Comparison of ENCODE assay signal across 8 cellular contexts in genomic region chr7:4681218-4681851, GRCh38. TPM values are rescaled to one million over a fixed set of nuclear protein-coding genes. Genes with fewer than 3 reads are reported as not detected.
DNase-seq lines count a peak whose midpoint lies in the region; ATAC-seq and TF ChIP-seq lines count a peak whose summit lies in the region.

No MANE protein-coding gene starts in this region.

- H3K27ac ChIP-seq in lower lobe of right lung: peak overlapping the region; percentile 77
- peak overlapping the region; percentile 71 to 83 (median 76) for H3K27ac ChIP-seq in transverse colon

- H3K4me3 Mint-ChIP-seq in activated CD4-positive, alpha-beta T cell treated with anti-CD3 and anti-CD28 coated beads for 36 hours: peak overlapping the region; percentile 78
- H3K4me3 Mint-ChIP-seq in activated naive CD4-positive, alpha-beta T cell treated with anti-CD3 and anti-CD28 coated beads for 36 hours: peak overlapping the region; percentile 75

- TF ChIP-seq CTCF in lower lobe of right lung (IDR thresholded peaks at IDR 0.05) (no peak), transverse colon (IDR thresholded peaks at IDR 0.05) (no peak)

- H3K36me3 ChIP-seq in lower lobe of right lung (no peaks in the 10 kb centered on the region), transverse colon (no peaks in the 10 kb centered on the region)

- TF ChIP-seq EP300 in transverse colon (IDR thresholded peaks at IDR 0.05; ENCODE audit: low read depth): no peak

- in situ Hi-C loops in transverse colon (cut with MboI; ENCODE audit: low pct_ligation_motif_present in 1 of 4, low pct_unique_long_range_greater_than_20kb in 1 of 4, low sequenced_read_pairs in 3 of 4): loop anchor here in 1 of 4 donors (10.0 kb wide), 2 partner anchors 47 to 63 kb away; no protein-coding TSS in a partner anchor

- intact Hi-C loops in activated CD4-positive, alpha-beta T cell treated with anti-CD3 and anti-CD28 coated beads for 36 hours (cut with DNase I, micrococcal nuclease): no loop called here
- intact Hi-C loops in activated naive CD4-positive, alpha-beta T cell treated with anti-CD3 and anti-CD28 coated beads for 36 hours (cut with micrococcal nuclease): loop anchor here (5.0 kb wide), 2 partner anchors 201 to 366 kb away; partner anchors contain the start of genes RADIL and RBAK
- intact Hi-C loops in lower lobe of right lung (cut with DNase I): no loop called here
- intact Hi-C loops in transverse colon (cut with DNase I; ENCODE audit: low total_unique reads): loop anchor here (5.0 kb wide), 1 partner anchor 66 kb away; no protein-coding TSS in a partner anchor

- H3K27me3 Mint-ChIP-seq in activated CD4-positive, alpha-beta T cell treated with anti-CD3 and anti-CD28 coated beads for 36 hours: no peaks in the 10 kb centered on the region
- no peaks in the 10 kb centered on the region for H3K27me3 Mint-ChIP-seq in activated naive CD4-positive, alpha-beta T cell treated with anti-CD3 and anti-CD28 coated beads for 36 hours (ENCODE audit: low read depth)

- peaks cover 11% of the 10 kb centered on the region for H3K36me3 Mint-ChIP-seq in activated CD4-positive, alpha-beta T cell treated with anti-CD3 and anti-CD28 coated beads for 36 hours (ENCODE audit: low read depth)
- peaks cover 11% of the 10 kb centered on the region for H3K36me3 Mint-ChIP-seq in activated naive CD4-positive, alpha-beta T cell treated with anti-CD3 and anti-CD28 coated beads for 36 hours (ENCODE audit: low read depth)

- POLR2A ChIA-PET in activated CD4-positive, alpha-beta T cell treated with anti-CD3 and anti-CD28 coated beads for 36 hours (lab: Charles Lee): interaction anchor here (2.2 kb wide), 1 partner anchor 40 kb away, joined by 16 read pairs; no protein-coding TSS in a partner anchor

- ATAC-seq in activated CD4-positive, alpha-beta T cell treated with anti-CD3 and anti-CD28 coated beads for 36 hours: peak; percentile 6
- ATAC-seq in lower lobe of right lung (no peak), GM21526 (IDR thresholded peaks at IDR 0.05; ENCODE audit: low FRiP score, unreplicated experiment) (no peak)

- TF ChIP-seq POLR2A in transverse colon (IDR thresholded peaks at IDR 0.05): no peak

- H3K9me3 ChIP-seq in lower lobe of right lung (no peaks in the 10 kb centered on the region), transverse colon (no peaks in the 10 kb centered on the region)

- H3K27me3 ChIP-seq in lower lobe of right lung (ENCODE audit: low read depth) (no peaks in the 10 kb centered on the region), transverse colon (no peaks in the 10 kb centered on the region)

- CTCF ChIA-PET in activated CD4-positive, alpha-beta T cell treated with anti-CD3 and anti-CD28 coated beads for 36 hours (lab: Charles Lee): interaction anchor here (0.7 to 1.0 kb wide), 3 partner anchors 40 to 1045 kb away, joined by 3 to 4 read pairs (median 3); no protein-coding TSS in a partner anchor
- CTCF ChIA-PET in activated naive CD4-positive, alpha-beta T cell treated with anti-CD3 and anti-CD28 coated beads for 36 hours (lab: Charles Lee): interaction anchor here (2.0 kb wide), 1 partner anchor 40 kb away, joined by 15 read pairs; no protein-coding TSS in a partner anchor

- H3K9me3 Mint-ChIP-seq in activated CD4-positive, alpha-beta T cell treated with anti-CD3 and anti-CD28 coated beads for 36 hours (ENCODE audit: low read depth): no peaks in the 10 kb centered on the region
- H3K9me3 Mint-ChIP-seq in activated naive CD4-positive, alpha-beta T cell treated with anti-CD3 and anti-CD28 coated beads for 36 hours: no peaks in the 10 kb centered on the region

- peak overlapping the region; percentile 89 for H3K27ac Mint-ChIP-seq in activated CD4-positive, alpha-beta T cell treated with anti-CD3 and anti-CD28 coated beads for 36 hours
- H3K27ac Mint-ChIP-seq in activated naive CD4-positive, alpha-beta T cell treated with anti-CD3 and anti-CD28 coated beads for 36 hours: peak overlapping the region; percentile 70

- peaks cover 24% of the 10 kb centered on the region for H3K4me1 Mint-ChIP-seq in activated CD4-positive, alpha-beta T cell treated with anti-CD3 and anti-CD28 coated beads for 36 hours
- H3K4me1 Mint-ChIP-seq in activated naive CD4-positive, alpha-beta T cell treated with anti-CD3 and anti-CD28 coated beads for 36 hours (ENCODE audit: low read depth): peaks cover 23% of the 10 kb centered on the region

- DNase-seq in activated CD4-positive, alpha-beta T cell treated with anti-CD3 and anti-CD28 coated beads for 36 hours: peak; percentile 50
- DNase-seq in activated CD4-positive, alpha-beta T cell treated with anti-CD3 and anti-CD28 coated beads for 1 hour: no peak
- DNase-seq in activated naive CD4-positive, alpha-beta T cell treated with anti-CD3 and anti-CD28 coated beads for 36 hours: peak; percentile 23
- DNase-seq in lower lobe of right lung: no peak
- no peak for DNase-seq in transverse colon
- no peak for DNase-seq in AML-193 (lab: John Stamatoyannopoulos, UW)
- DNase-seq in SIG-M5 treated with dmso at 0.1 percent for 504 hours (lab: John Stamatoyannopoulos, UW; ENCODE audit: unreplicated experiment): no peak

- H3K4me1 ChIP-seq in lower lobe of right lung (peaks cover 28% of the 10 kb centered on the region), transverse colon (peaks cover 11 to 30% (median 20%) of the 10 kb centered on the region in 4 donors)

- 73 to 77% methylated on average over 6 of the region's 6 CpGs for WGBS in transverse colon (ENCODE audit: low coverage in 1 of 2), 2 donors

- H3K4me3 ChIP-seq in lower lobe of right lung: peak overlapping the region; percentile 60
- H3K4me3 ChIP-seq in transverse colon: peak overlapping the region; percentile 44 to 50 (median 44)

RNA-seq across cellular contexts. Expression of gene FOXK1, which starts 0.8 kb away (rescaled TPM):
- total RNA-seq in activated CD4-positive, alpha-beta T cell treated with anti-CD3 and anti-CD28 coated beads for 36 hours: 10 to 100 TPM; 30.0 to 33.9 TPM
- total RNA-seq in activated naive CD4-positive, alpha-beta T cell treated with anti-CD3 and anti-CD28 coated beads for 36 hours: 10 to 100 TPM; 35.0 to 35.4 TPM
- 28.8 TPM for total RNA-seq in lower lobe of right lung
- total RNA-seq in transverse colon: 10 to 100 TPM; 28.0 to 59.9 (median 34.2) TPM

Comparison
In these comparisons a context has a peak if more than half of its experiments do, and no peak if none do; other contexts are left out.
1. DNase-seq: peak in activated CD4-positive, alpha-beta T cell treated with anti-CD3 and anti-CD28 coated beads for 36 hours (single experiment) and activated naive CD4-positive, alpha-beta T cell treated with anti-CD3 and anti-CD28 coated beads for 36 hours (single experiment); none in activated CD4-positive, alpha-beta T cell treated with anti-CD3 and anti-CD28 coated beads for 1 hour (single experiment), lower lobe of right lung (single experiment), transverse colon (single experiment), AML-193 (0 of 2) and SIG-M5 treated with dmso at 0.1 percent for 504 hours (single experiment).
2. intact Hi-C loops: an anchor here in activated naive CD4-positive, alpha-beta T cell treated with anti-CD3 and anti-CD28 coated beads for 36 hours (5.0 kb wide) and transverse colon (5.0 kb wide); none called in activated CD4-positive, alpha-beta T cell treated with anti-CD3 and anti-CD28 coated beads for 36 hours and lower lobe of right lung.